35 cellular contexts compared by ENCODE assay signal in the genomic region with DNA sequence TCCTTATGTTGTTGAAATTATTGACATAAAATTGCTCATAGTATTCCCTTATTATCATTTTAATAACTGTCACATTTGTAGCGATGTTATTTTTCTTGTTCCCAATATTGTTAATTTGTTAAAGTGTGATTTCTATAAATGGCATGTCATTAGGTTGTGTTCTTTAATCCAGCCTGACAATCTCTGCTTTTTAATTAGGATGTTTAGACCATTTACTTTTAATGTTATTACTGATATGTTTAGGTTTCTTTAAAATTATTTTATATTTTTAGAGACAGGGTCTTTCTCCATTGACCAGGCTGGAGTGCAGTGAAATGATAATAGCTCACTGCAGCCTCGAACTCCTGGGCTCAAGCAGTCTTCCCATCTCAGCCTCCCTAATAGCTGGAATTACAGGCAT.
"Had no signal": no experiment of that assay in that cellular context is flagged by ENCODE, and none has a peak within 500 bp of the region (broad histone marks: within the 10 kb centered on the region; RNA-seq: fewer than 3 reads in every experiment).

No MANE protein-coding gene starts in this region.

- H3K36me3 ChIP-seq: MG63 had no signal

- H3K9me3 ChIP-seq: MG63 had no signal

- H3K4me3 ChIP-seq: MG63 had no signal

- H3K4me2 ChIP-seq: KMS-11 had no signal

- H3K27ac ChIP-seq: KMS-11 had no signal

- H3K9ac ChIP-seq: KMS-11 had no signal

- DNase-seq: Karpas-422, Kasumi-1, MG63, MM.1S, MV-4-11, NCI-H1048, NCI-H1092, NCI-H1092 treated with DMSO at 0.1 percent for 48 hours, NCI-H1105, NCI-H1105 treated with DMSO at 0.1 percent for 48 hours, NCI-H1417, NCI-H1417 treated with DMSO at 0.1 percent for 48 hours, NCI-H1436, NCI-H1436 treated with DMSO at 0.1 percent for 48 hours, NCI-H146, NCI-H1694, NCI-H1694 treated with DMSO at 0.1 percent for 48 hours, NCI-H187, NCI-H187 treated with DMSO at 0.1 percent for 48 hours, NCI-H1930, NCI-H2029, NCI-H2029 treated with DMSO at 0.1 percent for 48 hours, NCI-H2081, NCI-H2081 treated with DMSO at 0.1 percent for 48 hours, NCI-H2107, NCI-H2171, NCI-H2171 treated with DMSO at 0.1 percent for 48 hours, NCI-H2227 treated with DMSO at 0.1 percent for 48 hours, NCI-H226, NCI-H345, NCI-H446, NCI-H446 treated with DMSO at 0.1 percent for 48 hours, NCI-H510A, NCI-H510A treated with DMSO at 0.1 percent for 48 hours had no signal

- H3K27me3 ChIP-seq: MG63 had no signal
